ENCODE assay signal across 32 cellular contexts in the genomic region with DNA sequence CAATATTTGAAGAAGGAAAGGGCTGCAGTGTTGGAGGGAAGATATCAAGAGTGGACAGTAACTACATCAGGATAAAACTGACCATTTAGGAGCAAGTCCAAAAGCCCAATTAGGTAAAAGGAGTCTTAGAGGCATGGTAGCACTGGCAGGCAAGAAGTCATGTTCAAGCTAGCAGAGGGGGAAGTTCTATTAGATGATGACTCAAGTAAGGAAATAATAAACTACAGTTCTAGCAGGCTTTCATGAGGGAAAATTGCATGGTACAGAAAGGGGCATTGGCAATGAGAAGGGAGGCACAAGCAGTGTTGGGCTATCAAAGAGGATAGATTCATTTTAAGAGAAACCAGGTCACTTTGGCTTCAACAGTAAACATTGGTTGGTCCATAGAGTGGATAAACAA.
"Had no signal": no experiment of that assay in that cellular context is flagged by ENCODE, and none has a peak within 500 bp of the region (broad histone marks: within the 10 kb centered on the region; RNA-seq: fewer than 3 reads in every experiment).

No MANE protein-coding gene starts in this region.

- H3K27ac ChIP-seq: adrenal gland, PC-9, VCaP had no signal

- H2AFZ ChIP-seq: PC-9 had no signal

- DNase-seq: activated B cell treated with CpG ODN at 0.5 μM for 24 hours; activated CD4-positive, alpha-beta memory T cell treated with anti-CD3 and anti-CD28 coated beads for 36 hours; activated CD4-positive, alpha-beta T cell treated with anti-CD3 and anti-CD28 coated beads for 4 hours; activated CD4-positive, alpha-beta T cell treated with anti-CD3 and anti-CD28 coated beads, Interleukin-2, amount 50 U/mL, for 1 hour; activated CD4-positive, CD25-positive, alpha-beta regulatory T cell treated with anti-CD3 and anti-CD28 coated beads, Interleukin-2, amount 50 U/mL, for 72 hours; activated CD8-positive, alpha-beta memory T cell treated with anti-CD3 and anti-CD28 coated beads, Interleukin-2, amount 50 U/mL, for 4 hours; activated gamma-delta T cell treated with Interleukin-2 at 50 U/mL for 16 hours; activated naive CD4-positive, alpha-beta T cell treated with anti-CD3 and anti-CD28 coated beads for 36 hours; activated T-cell treated with anti-CD3 and anti-CD28 coated beads for 4 hours; activated T-cell treated with anti-CD3 and anti-CD28 coated beads, Interleukin-2, amount 50 U/mL, for 4 hours; adrenal gland; Karpas-422; KBM-7; MG63; NCI-H1048; NCI-H1105 treated with DMSO at 0.1 percent for 48 hours; NCI-H1436; NCI-H1694; NCI-H1930; NCI-H345; NCI-H526; NCI-H748 treated with DMSO at 0.1 percent for 48 hours; NK-92 treated with Interleukin-12 subunit alpha and Interleukin-12 subunit beta, amount 100 ng/mL, for 24 hours; PC-9; Right ventricle myocardium superior; SW 1271; T-helper 1 cell; T-helper 2 cell; T-helper 9 cell had no signal

- H3K4me2 ChIP-seq: PC-9 had no signal

- H3K4me3 ChIP-seq: adrenal gland, MG63, PC-9 had no signal

- ATAC-seq: activated naive CD4-positive, alpha-beta T cell treated with anti-CD3 and anti-CD28 coated beads, Interleukin-2, amount 50 U/mL, for 72 hours; activated T-cell treated with anti-CD3 and anti-CD28 coated beads, Interleukin-2, amount 50 U/mL, for 4 hours had no signal

- H3K27me3 ChIP-seq: adrenal gland, MG63 had no signal

- FAIRE-seq: RCC 7860 had no signal

- H3K36me3 ChIP-seq: adrenal gland, MG63 had no signal

- H3K9me3 ChIP-seq: adrenal gland, MG63 had no signal

- H3K4me1 ChIP-seq: adrenal gland had no signal
